Comparison of ENCODE assay signal across 18 cellular contexts in genomic region chr10:24820616-24821015, GRCh38.
A peak's percentile ranks its signal among the peaks of the same experiment; 100 is the strongest.
DNase-seq lines count a peak whose midpoint lies in the region; FAIRE-seq and TF ChIP-seq lines count a peak whose summit lies in the region.
"Had no signal": no experiment of that assay in that cellular context is flagged by ENCODE, and none has a peak within 500 bp of the region (broad histone marks: within the 10 kb centered on the region; RNA-seq: fewer than 3 reads in every experiment).

No MANE protein-coding gene starts in this region.

- peak; percentile 97 for FAIRE-seq in bronchial epithelial cell (lab: Jason Lieb, UNC)

- no peaks in the 10 kb centered on the region for H3K36me3 ChIP-seq in bronchial epithelial cell (ENCODE audit: control insufficient read depth, insufficient read depth, low read length)
- H3K36me3 ChIP-seq in brain microvascular endothelial cell (replicated peaks): no peaks in the 10 kb centered on the region
- H3K36me3 ChIP-seq in MG63: no peaks in the 10 kb centered on the region

- no peak overlapping the region for H3K27ac ChIP-seq in brain microvascular endothelial cell

- DNase-seq in ELR (ENCODE audit: low read depth): peak; percentile 25
- DNase-seq in M059J (ENCODE audit: low read depth): peak; percentile 75
- DNase-seq in bronchial epithelial cell (ENCODE audit: low read depth): peak; percentile 99
- peak; percentile 57 for DNase-seq in renal cortical epithelial cell (ENCODE audit: low read depth)
- no peak for DNase-seq in superior temporal gyrus (ENCODE audit: extremely low spot score)
- no peak for DNase-seq in brain microvascular endothelial cell
- no peak for DNase-seq in MG63
- DNase-seq: activated CD4-positive, alpha-beta T cell treated with anti-CD3 and anti-CD28 coated beads, Interleukin-2, amount 10 ng/mL, durations not matched to agents 7 days and 5 days; activated naive CD8-positive, alpha-beta T cell treated with anti-CD3 and anti-CD28 coated beads, Interleukin-2, amount 50 U/mL, for 24 hours; activated T-cell treated with anti-CD3 and anti-CD28 coated beads, Interleukin-2, amount 50 U/mL, for 48 hours; DMS153; GOT3; immature natural killer cell; natural killer cell; NCI-H1417; NCI-H345; stimulated activated CD4-positive, alpha-beta T cell treated with anti-CD3 and anti-CD28 coated beads, Interleukin-12 subunit alpha, Interleukin-12 subunit beta, amount 100 ng/mL, for 4 hours; stimulated activated naive CD8-positive, alpha-beta T cell treated with anti-CD3 and anti-CD28 coated beads, Interleukin-15, Interleukin-2, amounts not matched to agents 100 U/mL and 50 U/mL, for 24 hours had no signal

- TF ChIP-seq CTCF in bronchial epithelial cell (IDR thresholded peaks at IDR 0.05; ENCODE audit: insufficient read depth, low read length, severe bottlenecking) (no peak), brain microvascular endothelial cell (IDR thresholded peaks at IDR 0.05; ENCODE audit: low read depth, low read length, missing control alignments) (no peak)

- H3K4me3 ChIP-seq in bronchial epithelial cell (ENCODE audit: low read depth, low read length) (no peak overlapping the region), brain microvascular endothelial cell (ENCODE audit: low read depth, low read length) (no peak overlapping the region), MG63 (no peak overlapping the region)

- in situ Hi-C loops in brain microvascular endothelial cell (cut with HindIII; ENCODE audit: low pct_ligation_motif_present, low sequenced_read_pairs): no loop called here

- H3K9me3 ChIP-seq in MG63: no peaks in the 10 kb centered on the region

- H3K27me3 ChIP-seq in bronchial epithelial cell (ENCODE audit: control insufficient read depth, insufficient read depth, low read length) (no peaks in the 10 kb centered on the region), brain microvascular endothelial cell (replicated peaks) (no peaks in the 10 kb centered on the region), MG63 (no peaks in the 10 kb centered on the region)

Comparison
In these comparisons a context has a peak if more than half of its experiments do, and no peak if none do; other contexts are left out.
1. DNase-seq: peak in ELR (single experiment), M059J (single experiment), bronchial epithelial cell (single experiment) and renal cortical epithelial cell (single experiment); none in superior temporal gyrus (single experiment), brain microvascular endothelial cell (single experiment) and MG63 (single experiment).